Comparison of ENCODE assay signal across 8 cellular contexts in genomic region chr10:61900829-61901783, GRCh38. TPM values are rescaled to one million over a fixed set of nuclear protein-coding genes. Genes with fewer than 3 reads are reported as not detected.
DNase-seq lines count a peak whose midpoint lies in the region; ATAC-seq and TF ChIP-seq lines count a peak whose summit lies in the region.

A gene with protein sequence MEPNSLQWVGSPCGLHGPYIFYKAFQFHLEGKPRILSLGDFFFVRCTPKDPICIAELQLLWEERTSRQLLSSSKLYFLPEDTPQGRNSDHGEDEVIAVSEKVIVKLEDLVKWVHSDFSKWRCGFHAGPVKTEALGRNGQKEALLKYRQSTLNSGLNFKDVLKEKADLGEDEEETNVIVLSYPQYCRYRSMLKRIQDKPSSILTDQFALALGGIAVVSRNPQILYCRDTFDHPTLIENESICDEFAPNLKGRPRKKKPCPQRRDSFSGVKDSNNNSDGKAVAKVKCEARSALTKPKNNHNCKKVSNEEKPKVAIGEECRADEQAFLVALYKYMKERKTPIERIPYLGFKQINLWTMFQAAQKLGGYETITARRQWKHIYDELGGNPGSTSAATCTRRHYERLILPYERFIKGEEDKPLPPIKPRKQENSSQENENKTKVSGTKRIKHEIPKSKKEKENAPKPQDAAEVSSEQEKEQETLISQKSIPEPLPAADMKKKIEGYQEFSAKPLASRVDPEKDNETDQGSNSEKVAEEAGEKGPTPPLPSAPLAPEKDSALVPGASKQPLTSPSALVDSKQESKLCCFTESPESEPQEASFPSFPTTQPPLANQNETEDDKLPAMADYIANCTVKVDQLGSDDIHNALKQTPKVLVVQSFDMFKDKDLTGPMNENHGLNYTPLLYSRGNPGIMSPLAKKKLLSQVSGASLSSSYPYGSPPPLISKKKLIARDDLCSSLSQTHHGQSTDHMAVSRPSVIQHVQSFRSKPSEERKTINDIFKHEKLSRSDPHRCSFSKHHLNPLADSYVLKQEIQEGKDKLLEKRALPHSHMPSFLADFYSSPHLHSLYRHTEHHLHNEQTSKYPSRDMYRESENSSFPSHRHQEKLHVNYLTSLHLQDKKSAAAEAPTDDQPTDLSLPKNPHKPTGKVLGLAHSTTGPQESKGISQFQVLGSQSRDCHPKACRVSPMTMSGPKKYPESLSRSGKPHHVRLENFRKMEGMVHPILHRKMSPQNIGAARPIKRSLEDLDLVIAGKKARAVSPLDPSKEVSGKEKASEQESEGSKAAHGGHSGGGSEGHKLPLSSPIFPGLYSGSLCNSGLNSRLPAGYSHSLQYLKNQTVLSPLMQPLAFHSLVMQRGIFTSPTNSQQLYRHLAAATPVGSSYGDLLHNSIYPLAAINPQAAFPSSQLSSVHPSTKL (plus strand): TSS chr10:61901699. CDS start chr10:61901710, 11 bp downstream.

- no peaks in the 10 kb centered on the region for H3K27me3 Mint-ChIP-seq in activated CD8-positive, alpha-beta memory T cell treated with anti-CD3 and anti-CD28 coated beads, Interleukin-2, amount 10 ng/mL, durations not matched to agents 7 days and 5 days
- H3K27me3 Mint-ChIP-seq in endothelial cell (ENCODE audit: unreplicated experiment) = no peaks in the 10 kb centered on the region

- H3K9me3 Mint-ChIP-seq in activated CD8-positive, alpha-beta memory T cell treated with anti-CD3 and anti-CD28 coated beads, Interleukin-2, amount 10 ng/mL, durations not matched to agents 7 days and 5 days (ENCODE audit: low read depth) = no peaks in the 10 kb centered on the region
- no peaks in the 10 kb centered on the region for H3K9me3 Mint-ChIP-seq in endothelial cell (ENCODE audit: unreplicated experiment)

- ATAC-seq in activated CD8-positive, alpha-beta memory T cell treated with anti-CD3 and anti-CD28 coated beads, Interleukin-2, amount 10 ng/mL, durations not matched to agents 7 days and 5 days = no peak
- no peak for ATAC-seq in GM21786 (IDR thresholded peaks at IDR 0.05; ENCODE audit: unreplicated experiment)

- in situ Hi-C loops in GM13976 (cut with MboI; ENCODE audit: low sequenced_read_pairs, unreplicated experiment) = loop anchor here (10.0 kb wide), 1 partner anchor 144 kb away; no protein-coding TSS in a partner anchor

- intact Hi-C loops in A673 (cut with micrococcal nuclease; ENCODE audit: unreplicated experiment) = loop anchor here (2.0 to 10.0 kb wide), 6 partner anchors 36 to 1084 kb away; no protein-coding TSS in a partner anchor

- peak within 1 kb of the TSS; percentile 68 for H3K4me3 ChIP-seq in A673 (ENCODE audit: low read depth, low read length, poor library complexity, severe bottlenecking)

- TF ChIP-seq CTCF in A673 (conservative IDR thresholded peaks at IDR 0.05; ENCODE audit: low read depth, low read length) (no peak), GM13976 (IDR thresholded peaks at IDR 0.05; ENCODE audit: borderline replicate concordance, control extremely low read depth, extremely low read depth, insufficient read depth, missing control alignments) (no peak), endothelial cell (IDR thresholded peaks at IDR 0.05; ENCODE audit: unreplicated experiment) (no peak)

- H3K4me3 Mint-ChIP-seq in activated CD8-positive, alpha-beta memory T cell treated with anti-CD3 and anti-CD28 coated beads, Interleukin-2, amount 10 ng/mL, durations not matched to agents 7 days and 5 days = peak within 1 kb of the TSS; percentile 98
- H3K4me3 Mint-ChIP-seq in endothelial cell (ENCODE audit: unreplicated experiment) = peak within 1 kb of the TSS; percentile 95

- CTCF ChIA-PET in A673 (lab: Charles Lee) = interaction anchor here (2.2 kb wide), 1 partner anchor 150 kb away, joined by 7 read pairs; no protein-coding TSS in a partner anchor
- CTCF ChIA-PET in activated CD8-positive, alpha-beta memory T cell treated with anti-CD3 and anti-CD28 coated beads, Interleukin-2, amount 10 ng/mL, durations not matched to agents 7 days and 5 days (lab: Charles Lee) = interaction anchor here (0.6 to 5.2 kb wide), 10 partner anchors 32 to 343 kb away, joined by 3 to 37 read pairs (median 8); no protein-coding TSS in a partner anchor

- peaks cover 43% of the 10 kb centered on the region for H3K4me1 ChIP-seq in A673 (ENCODE audit: insufficient read depth, low read length, poor library complexity, severe bottlenecking)

- no TSS peak for BruUV-seq in A673 (replicated peaks; lab: Mats Ljungman, UMichigan)

- H3K27ac Mint-ChIP-seq in activated CD8-positive, alpha-beta memory T cell treated with anti-CD3 and anti-CD28 coated beads, Interleukin-2, amount 10 ng/mL, durations not matched to agents 7 days and 5 days = peak within 1 kb of the TSS; percentile 99
- peak within 1 kb of the TSS; percentile 99 for H3K27ac Mint-ChIP-seq in endothelial cell (ENCODE audit: unreplicated experiment)

- H3K9me3 ChIP-seq in A673 (ENCODE audit: low read depth, low read length, poor library complexity, severe bottlenecking) = no peaks in the 10 kb centered on the region

- POLR2A ChIA-PET in A673 (lab: Charles Lee; ENCODE audit: low non-redundant PET) = interaction anchor here (0.8 kb wide), 1 partner anchor 91 kb away, joined by 5 read pairs; no protein-coding TSS in a partner anchor

- peak within 1 kb of the TSS; percentile 99 for H3K27ac ChIP-seq in A673 (ENCODE audit: low read depth, low read length, poor library complexity, severe bottlenecking)

- DNase-seq in A673 (ENCODE audit: low spot score) (peak; percentile 85), GM13976 (ENCODE audit: low spot score) (peak; percentile 71), NCI-H460 (ENCODE audit: extremely low read depth, low read depth) (peak; percentile 54), endothelial cell (ENCODE audit: low spot score) (peak; percentile 38), medulla oblongata (ENCODE audit: extremely low spot score) (peak; percentile 74)
- DNase-seq in activated CD8-positive, alpha-beta memory T cell treated with anti-CD3 and anti-CD28 coated beads, Interleukin-2, amount 10 ng/mL, durations not matched to agents 7 days and 5 days = peak; percentile 74
- DNase-seq in stimulated activated naive CD4-positive, alpha-beta T cell treated with Interleukin-2 at 50 U/mL for 16 hours (lab: John Stamatoyannopoulos, UW) = peak; percentile 52

- no peaks in the 10 kb centered on the region for H3K27me3 ChIP-seq in A673 (replicated peaks; ENCODE audit: insufficient read depth, low read depth, low read length, poor library complexity)

- H3K36me3 Mint-ChIP-seq in activated CD8-positive, alpha-beta memory T cell treated with anti-CD3 and anti-CD28 coated beads, Interleukin-2, amount 10 ng/mL, durations not matched to agents 7 days and 5 days = peaks cover 10% of the 10 kb centered on the region
- H3K36me3 Mint-ChIP-seq in endothelial cell (ENCODE audit: low read depth, unreplicated experiment) = no peaks in the 10 kb centered on the region

- peaks cover 48% of the 10 kb centered on the region for H3K4me1 Mint-ChIP-seq in activated CD8-positive, alpha-beta memory T cell treated with anti-CD3 and anti-CD28 coated beads, Interleukin-2, amount 10 ng/mL, durations not matched to agents 7 days and 5 days
- peaks cover 29% of the 10 kb centered on the region for H3K4me1 Mint-ChIP-seq in endothelial cell (ENCODE audit: unreplicated experiment)

- H3K36me3 ChIP-seq in A673 (ENCODE audit: insufficient read depth, low read length, poor library complexity, severe bottlenecking) = no peaks in the 10 kb centered on the region

RNA-seq across cellular contexts. Expression of the gene that starts here (rescaled TPM):
- total RNA-seq in A673 (2021) (29.0 and 29.7 TPM in 2 replicates), endothelial cell (ENCODE audit: unreplicated experiment) (0.62 TPM)
- total RNA-seq in NCI-H460 (2014; rRNA removed; shearing (Covaris generic)) = 1.4 and 1.5 TPM in 2 replicates
- 0.07 and 0.68 TPM in 2 replicates for polyA plus RNA-seq in NCI-H460 (2014; cell fraction: nucleus; rRNA removed)
- 10 to 100 TPM; 34.8 to 35.9 TPM for total RNA-seq in activated CD8-positive, alpha-beta memory T cell treated with anti-CD3 and anti-CD28 coated beads, Interleukin-2, amount 10 ng/mL, durations not matched to agents 7 days and 5 days

Comparison
In these comparisons a context has a peak if more than half of its experiments do, and no peak if none do; other contexts are left out.
1. RNA of the gene that starts here (total RNA-seq): 34.8 to 35.9 TPM in activated CD8-positive, alpha-beta memory T cell treated with anti-CD3 and anti-CD28 coated beads, Interleukin-2, amount 10 ng/mL, durations not matched to agents 7 days and 5 days and 29.0 to 29.7 TPM in A673; 1.4 to 1.5 TPM in NCI-H460 and 0.62 TPM in endothelial cell (single experiment); every median in the first group is over 10 times any median in the second.
2. Peak in DNase-seq in endothelial cell; RNA of the gene not detected or under 1 TPM.
3. Peak in every context shown above with its lines, with median percentiles within 50 percentile points of each other: DNase-seq.